ENCODE assay signal across 8 cellular contexts in genomic region chr16:50213939-50214519, GRCh38. TPM values are rescaled to one million over a fixed set of nuclear protein-coding genes. Genes with fewer than 3 reads are reported as not detected.
DNase-seq lines count a peak whose midpoint lies in the region; ATAC-seq and TF ChIP-seq lines count a peak whose summit lies in the region.

No MANE protein-coding gene starts in this region.

- H3K9me3 ChIP-seq in CD8-positive, alpha-beta memory T cell (ENCODE audit: low read length), result no peaks in the 10 kb centered on the region
- H3K9me3 ChIP-seq in Peyer's patch, result no peaks in the 10 kb centered on the region

- 48% methylated on average over 4 of the region's 4 CpGs for WGBS in lower leg skin, 2 donors

- peaks cover 10% of the 10 kb centered on the region for H3K36me3 ChIP-seq in CD8-positive, alpha-beta memory T cell (ENCODE audit: insufficient read depth, low read length)
- peaks cover 0 to 61% (median 0%) of the 10 kb centered on the region in 3 donors for H3K36me3 ChIP-seq in Peyer's patch

- no peak overlapping the region for H3K4me3 ChIP-seq in CD8-positive, alpha-beta memory T cell (ENCODE audit: low read length)
- H3K4me3 ChIP-seq in Peyer's patch (no peak overlapping the region), dorsolateral prefrontal cortex (no peak overlapping the region), lower leg skin (ENCODE audit: low read depth, poor library complexity, severe bottlenecking) (no peak overlapping the region)

- peaks cover 0 to 2% of the 10 kb centered on the region in 2 donors for H3K27me3 Mint-ChIP-seq in CD8-positive, alpha-beta memory T cell
- H3K27me3 Mint-ChIP-seq in natural killer cell (ENCODE audit: low read depth in 2 of 2), result no peaks in the 10 kb centered on the region

- H3K36me3 Mint-ChIP-seq in CD8-positive, alpha-beta memory T cell, result peaks cover 0 to 72% (median 12%) of the 10 kb centered on the region in 3 donors
- H3K36me3 Mint-ChIP-seq in natural killer cell, result no peaks in the 10 kb centered on the region

- H3K27ac Mint-ChIP-seq in CD8-positive, alpha-beta memory T cell, result peak overlapping the region in 6 of 8 donors; percentile 6 to 76 (median 28)
- H3K27ac Mint-ChIP-seq in natural killer cell, result peak overlapping the region; percentile 59 to 81

- CTCF ChIA-PET in CD8-positive, alpha-beta memory T cell (lab: Charles Lee), result interaction anchor here (0.8 to 7.2 kb wide), 6 partner anchors 18 to 451 kb away, joined by 3 to 60 read pairs (median 9); partner anchors contain the start of genes CNEP1R1 and HEATR3

- peak in 2 of 5 donors; percentile 41 to 55 for DNase-seq in CD8-positive, alpha-beta memory T cell
- DNase-seq in GM20000 (ENCODE audit: low spot score) (peak; percentile 47), Peyer's patch (no peak), dorsolateral prefrontal cortex (no peak), natural killer cell (no peak), lower leg skin (ENCODE audit: low spot score in 2 of 2) (no peak)

- H3K27ac ChIP-seq in CD8-positive, alpha-beta memory T cell (ENCODE audit: low read depth, low read length), result no peak overlapping the region
- H3K27ac ChIP-seq in Peyer's patch (no peak overlapping the region), dorsolateral prefrontal cortex (peak overlapping the region in 1 of 59 donors; percentile 33)

- peaks cover 17 to 29% (median 24%) of the 10 kb centered on the region in 3 donors for H3K4me1 Mint-ChIP-seq in CD8-positive, alpha-beta memory T cell
- peaks cover 39% of the 10 kb centered on the region in 2 donors for H3K4me1 Mint-ChIP-seq in natural killer cell

- no peaks in the 10 kb centered on the region for H3K27me3 ChIP-seq in CD8-positive, alpha-beta memory T cell (ENCODE audit: insufficient read depth, low read length, poor library complexity, severe bottlenecking)
- H3K27me3 ChIP-seq in Peyer's patch (no peaks in the 10 kb centered on the region), dorsolateral prefrontal cortex (no peaks in the 10 kb centered on the region)

- intact Hi-C loops in dorsolateral prefrontal cortex (cut with DNase I), result loop anchor here (5.0 to 10.0 kb wide), 5 partner anchors 62 to 593 kb away; partner anchors contain the start of genes HEATR3 (in 1 of the 2) and TENT4B (in 1 of the 2)
- intact Hi-C loops in natural killer cell (cut with micrococcal nuclease), result loop anchor here (1.0 to 5.0 kb wide), 2 partner anchors 141 to 453 kb away; no protein-coding TSS in a partner anchor
- intact Hi-C loops in lower leg skin (cut with DNase I; ENCODE audit: low total_unique reads), result loop anchor here (5.0 kb wide), 1 partner anchor 187 kb away; the partner anchor contains the start of gene CNEP1R1

- POLR2A ChIA-PET in CD8-positive, alpha-beta memory T cell (lab: Charles Lee), result interaction anchor here (0.8 kb wide), 1 partner anchor 189 kb away, joined by 3 read pairs; the partner anchor contains the start of gene CNEP1R1

- peak; percentile 47 for TF ChIP-seq CTCF in GM20000 (IDR thresholded peaks at IDR 0.05; ENCODE audit: extremely low read depth, missing control alignments)
- TF ChIP-seq CTCF in Peyer's patch (IDR thresholded peaks at IDR 0.05), result peak; percentile 72 to 98 (median 89)
- TF ChIP-seq CTCF in dorsolateral prefrontal cortex (IDR thresholded peaks at IDR 0.05 in 54 of 56, conservative IDR thresholded peaks at IDR 0.05 in 2 of 56; ENCODE audit: low read depth in 1 of 56, partially characterized antibody in 56 of 56), result peak; percentile 76 to 98 (median 89)
- peak; percentile 95 for TF ChIP-seq CTCF in natural killer cell (IDR thresholded peaks at IDR 0.05)
- TF ChIP-seq CTCF in lower leg skin (IDR thresholded peaks at IDR 0.05), result peak in 1 of 3 donors; percentile 66

- H3K4me3 Mint-ChIP-seq in CD8-positive, alpha-beta memory T cell, result no peak overlapping the region
- peak overlapping the region; percentile 52 for H3K4me3 Mint-ChIP-seq in natural killer cell

- ATAC-seq in natural killer cell (peak; percentile 60 to 71 (median 69)), HG03571 (IDR thresholded peaks at IDR 0.05; ENCODE audit: unreplicated experiment) (no peak), GM19324 (IDR thresholded peaks at IDR 0.05; ENCODE audit: low FRiP score, unreplicated experiment) (no peak)

- no peaks in the 10 kb centered on the region for H3K4me1 ChIP-seq in CD8-positive, alpha-beta memory T cell (ENCODE audit: insufficient read depth, low read length)
- H3K4me1 ChIP-seq in Peyer's patch, result peaks cover 0 to 21% (median 8%) of the 10 kb centered on the region in 4 donors

- H3K9me3 Mint-ChIP-seq in CD8-positive, alpha-beta memory T cell, result no peaks in the 10 kb centered on the region
- H3K9me3 Mint-ChIP-seq in natural killer cell, result no peaks in the 10 kb centered on the region

- TF ChIP-seq POLR2A in Peyer's patch (IDR thresholded peaks at IDR 0.05) (no peak), lower leg skin (IDR thresholded peaks at IDR 0.05) (no peak)

RNA-seq across cellular contexts. Expression of gene ADCY7, which starts 52.3 kb away (rescaled TPM):
- total RNA-seq in CD8-positive, alpha-beta memory T cell, result 10 to 100 TPM; 76.6 to 83.4 TPM
- polyA plus RNA-seq in CD8-positive, alpha-beta memory T cell, result 88.1 TPM
- total RNA-seq in Peyer's patch, result 10 to 100 TPM in 3 of 4 donors, 1 to 10 TPM in 1; 6.5 to 67.7 (median 21.5) TPM
- total RNA-seq in dorsolateral prefrontal cortex, result 10 to 100 TPM in 115 of 120 experiments, 1 to 10 TPM in 5; 6.5 to 45.5 (median 17.2) TPM
- total RNA-seq in natural killer cell, result 100 to 1,000 TPM; 479 to 591 (median 512) TPM
- total RNA-seq in lower leg skin, result 10 to 100 TPM; 14.0 to 28.2 (median 21.0) TPM

Comparison
In these comparisons a context has a peak if more than half of its experiments do, and no peak if none do; other contexts are left out.
1. ATAC-seq: peak in natural killer cell (3 of 3); none in HG03571 (single experiment) and GM19324 (single experiment).
2. RNA of gene ADCY7, which starts 52.3 kb away (total RNA-seq): 479 to 591 TPM in natural killer cell; 76.6 to 83.4 TPM in CD8-positive, alpha-beta memory T cell, 14.0 to 28.2 TPM in lower leg skin, 6.5 to 67.7 TPM in Peyer's patch and 6.5 to 45.5 TPM in dorsolateral prefrontal cortex; every median in the first group is over 4 times any median in the second.